20 cellular contexts compared by ENCODE assay signal in genomic region chr7:100901921-100902332, GRCh38. TPM values are rescaled to one million over a fixed set of nuclear protein-coding genes. Genes with fewer than 3 reads are reported as not detected.
DNase-seq lines count a peak whose midpoint lies in the region; ATAC-seq, FAIRE-seq and TF ChIP-seq lines count a peak whose summit lies in the region.
"Had no signal": no experiment of that assay in that cellular context is flagged by ENCODE, and none has a peak within 500 bp of the region (broad histone marks: within the 10 kb centered on the region; RNA-seq: fewer than 3 reads in every experiment).

No MANE protein-coding gene starts in this region.

- no peak for TF ChIP-seq EP300 in K562 (IDR thresholded peaks at IDR 0.05; ENCODE audit: low read length)

- POLR2A ChIA-PET in K562 (lab: Yijun Ruan, JAX) = interaction anchor here (0.5 to 0.7 kb wide), 2 partner anchors 13 to 70 kb away, joined by 3 read pairs; partner anchors contain the start of gene UFSP1

- TF ChIP-seq CTCF in KMS-11 (conservative IDR thresholded peaks at IDR 0.05; ENCODE audit: low read depth, low read length) = no peak
- no peak for TF ChIP-seq CTCF in K562 (IDR thresholded peaks at IDR 0.05 in 2 of 3, conservative IDR thresholded peaks at IDR 0.05 in 1 of 3; ENCODE audit: insufficient read depth in 2 of 3, low read depth in 1 of 3, low read length in 3 of 3)

- no peak for TF ChIP-seq RAD21 in K562 (CRISPR knock-in tag; conservative IDR thresholded peaks at IDR 0.05 in 1 of 2, IDR thresholded peaks at IDR 0.05 in 1 of 2)

- H3K4me3 ChIP-seq in KMS-11 (IDR thresholded peaks at IDR 0.05; ENCODE audit: insufficient read depth, low read depth, low read length) (no peak overlapping the region), K562 (no peak overlapping the region), mucosa of rectum (ENCODE audit: low read length in 2 of 2) (no peak overlapping the region)

- H3K9ac ChIP-seq in KMS-11 (no peak overlapping the region), K562 (ENCODE audit: insufficient read depth in 1 of 2, low read depth in 2 of 2, low read length in 2 of 2) (no peak overlapping the region), mucosa of rectum (ENCODE audit: low read depth in 1 of 2, low read length in 2 of 2) (peak overlapping the region in 1 of 2 donors; percentile 51)

- H3K4me1 ChIP-seq in KMS-11 (ENCODE audit: low read depth, poor library complexity, severe bottlenecking) = peaks cover 29% of the 10 kb centered on the region
- H3K4me1 ChIP-seq in K562 (replicated peaks in 1 of 2; ENCODE audit: control insufficient read depth in 2 of 2, insufficient read depth in 2 of 2, low read length in 2 of 2) = peaks cover 17 to 21% of the 10 kb centered on the region in 2 experiments; a peak in 4 of 5 replicates
- peaks cover 10 to 20% of the 10 kb centered on the region in 2 donors for H3K4me1 ChIP-seq in mucosa of rectum (ENCODE audit: control insufficient read depth in 2 of 2, insufficient read depth in 2 of 2, low read length in 2 of 2)

- H3K27ac ChIP-seq in KMS-11 (no peak overlapping the region), K562 (ENCODE audit: extremely low read depth, low read depth, low read length) (no peak overlapping the region), mucosa of rectum (ENCODE audit: low read depth in 2 of 2, low read length in 2 of 2) (peak overlapping the region; percentile 74 to 80)

- intact Hi-C loops in K562 (cut with micrococcal nuclease) = no loop called here

- peak overlapping the region; percentile 13; the same call in 1 of the 2 replicates for H2AFZ ChIP-seq in KMS-11 (ENCODE audit: low read depth)
- no peak overlapping the region for H2AFZ ChIP-seq in K562 (ENCODE audit: low read depth, low read length)

- no peak for FAIRE-seq in K562 (lab: Jason Lieb, UNC)
- FAIRE-seq: GM12892 had no signal

- H4K20me1 ChIP-seq in KMS-11 (ENCODE audit: insufficient read depth) (no peaks in the 10 kb centered on the region), K562 (replicated peaks; ENCODE audit: control insufficient read depth, insufficient read depth, low read length) (no peaks in the 10 kb centered on the region)

- no peaks in the 10 kb centered on the region for H3K79me2 ChIP-seq in KMS-11 (ENCODE audit: insufficient read depth, low read depth)
- H3K79me2 ChIP-seq in K562 (ENCODE audit: control insufficient read depth, insufficient read depth, low read length) = no peaks in the 10 kb centered on the region

- no peak for TF ChIP-seq POLR2A in K562 (conservative IDR thresholded peaks at IDR 0.05)

- peak overlapping the region; percentile 83 for H3K4me2 ChIP-seq in KMS-11
- peak overlapping the region; percentile 1; the same call in 1 of the 2 replicates for H3K4me2 ChIP-seq in K562 (ENCODE audit: insufficient read depth, low read length)

- BruUV-seq in K562 (replicated peaks; lab: Mats Ljungman, UMichigan) = no TSS peak

- no peaks in the 10 kb centered on the region for H3K9me1 ChIP-seq in K562 (ENCODE audit: control insufficient read depth, insufficient read depth, low read length)

- H3K9me3 ChIP-seq in K562 (replicated peaks; ENCODE audit: control insufficient read depth, insufficient read depth, low read depth, low read length) (no peaks in the 10 kb centered on the region), mucosa of rectum (ENCODE audit: control insufficient read depth in 2 of 2, low read length in 2 of 2) (no peaks in the 10 kb centered on the region)

- 27% methylated on average over 5 of the region's 5 CpGs for WGBS in K562 (ENCODE audit: insufficient coverage, low coverage, missing lambda C conversion rate)

- CTCF ChIA-PET in K562 (lab: Yijun Ruan, JAX; ENCODE audit: low intra/inter-chr PET ratio) = interaction anchor here (0.7 kb wide), 1 partner anchor 294 kb away, joined by 5 read pairs; no protein-coding TSS in a partner anchor

- no peak for DNase-seq in K562 (ENCODE audit: extremely low read depth in 1 of 4, low spot score in 3 of 4)
- DNase-seq in retina = no peak
- DNase-seq: AML-193; CD4-positive, alpha-beta T cell; DMS79; GOT3; HFFc6; MV-4-11; NCI-H1417 treated with DMSO at 0.1 percent for 48 hours; NCI-H2029; NCI-H2171 treated with DMSO at 0.1 percent for 48 hours; SIG-M5 had no signal

- H3K36me3 ChIP-seq in KMS-11 (ENCODE audit: insufficient read depth) = no peaks in the 10 kb centered on the region
- H3K36me3 ChIP-seq in K562 (ENCODE audit: control insufficient read depth, insufficient read depth, low read length) = no peaks in the 10 kb centered on the region
- no peaks in the 10 kb centered on the region for H3K36me3 ChIP-seq in mucosa of rectum (ENCODE audit: control insufficient read depth in 2 of 2, insufficient read depth in 2 of 2, low read length in 2 of 2)

- in situ Hi-C loops in K562 (cut with MboI) = loop anchor here (25.0 kb wide), 1 partner anchor 385 kb away; no protein-coding TSS in a partner anchor

- peaks cover 4% of the 10 kb centered on the region; the same call in 1 of the 2 replicates for H3K27me3 ChIP-seq in KMS-11 (ENCODE audit: insufficient read depth, low read depth)
- H3K27me3 ChIP-seq in K562 (ENCODE audit: control insufficient read depth in 2 of 2, insufficient read depth in 2 of 2, low read length in 2 of 2) = no peaks in the 10 kb centered on the region
- no peaks in the 10 kb centered on the region for H3K27me3 ChIP-seq in mucosa of rectum (ENCODE audit: control insufficient read depth in 2 of 2, insufficient read depth in 2 of 2, low read length in 2 of 2)

- ATAC-seq in K562 (no peak), GM19463 (IDR thresholded peaks at IDR 0.05; ENCODE audit: unreplicated experiment) (no peak), HG02852 (IDR thresholded peaks at IDR 0.05; ENCODE audit: unreplicated experiment) (no peak)

RNA-seq across cellular contexts. Expression of gene ACHE, which starts 6.2 kb away (rescaled TPM):
- 9.6 and 34.7 TPM in 2 replicates for total RNA-seq in K562 (2011; cell fraction: chromatin; rRNA removed; ENCODE audit: low replicate concordance)
- total RNA-seq in K562 (2011; cell fraction: nucleolus; rRNA removed) = 25.8 and 31.3 TPM in 2 replicates
- 17.1 and 17.3 TPM in 2 replicates for total RNA-seq in K562 (2011; cell fraction: nucleoplasm; rRNA removed)
- total RNA-seq in K562 (2014; rRNA removed) (2.7 and 4.0 TPM in 2 replicates), K562 (2014; rRNA removed; fragmentation: Illumina TruSeq; extraction: Trizol) (0.54 and 0.84 TPM in 2 replicates), K562 (2015; rRNA removed; fragmentation: Illumina TruSeq; extraction: Trizol) (0.51 and 0.87 TPM in 2 replicates), K562 (2021) (7.5 and 8.8 TPM in 2 replicates)
- polyA plus RNA-seq in K562 (2011; rRNA removed) (2.5 and 2.8 TPM in 2 replicates), K562 (2014; fragmentation: Illumina TruSeq; extraction: Trizol) (1.9 and 4.2 TPM in 2 replicates), K562 (2014; fragmentation: Nextera tagmentation; extraction: Ambion mirVana) (under 1 TPM; 0.04 to 0.06 TPM), K562 (2014; rRNA removed) (8.0 and 9.3 TPM in 2 replicates)
- 1.4 and 6.8 TPM in 2 replicates for polyA plus RNA-seq in K562 (2011; cell fraction: cytosol; rRNA removed)
- polyA plus RNA-seq in K562 (2011; cell fraction: nucleus; rRNA removed) = 9.7 and 46.1 TPM in 2 replicates
- 2.2 and 3.3 TPM in 2 replicates for polyA plus RNA-seq in K562 (2012)
- polyA minus RNA-seq in K562 (2011; rRNA and poly(A)+ RNA removed) = 0.21 and 1.3 TPM in 2 replicates
- polyA minus RNA-seq in K562 (2011; cell fraction: cytosol; rRNA and poly(A)+ RNA removed) = 1.2 and 5.0 TPM in 2 replicates
- polyA minus RNA-seq in K562 (2011; cell fraction: nucleus; rRNA and poly(A)+ RNA removed) = 3.3 and 3.9 TPM in 2 replicates

RNA-seq across cellular contexts. Expression of gene UFSP1, which starts 12.4 kb away (rescaled TPM):
- total RNA-seq in K562 (2011; cell fraction: chromatin; rRNA removed; ENCODE audit: low replicate concordance) = 2.3 and 9.4 TPM in 2 replicates
- 15.4 and 16.7 TPM in 2 replicates for total RNA-seq in K562 (2011; cell fraction: nucleolus; rRNA removed)
- 6.6 and 8.9 TPM in 2 replicates for total RNA-seq in K562 (2011; cell fraction: nucleoplasm; rRNA removed)
- 18.8 and 20.9 TPM in 2 replicates for total RNA-seq in K562 (2014; rRNA removed)
- total RNA-seq in K562 (2014; rRNA removed; fragmentation: Illumina TruSeq; extraction: Trizol) = 1.4 and 2.1 TPM in 2 replicates
- 3.5 and 3.7 TPM in 2 replicates for total RNA-seq in K562 (2015; rRNA removed; fragmentation: Illumina TruSeq; extraction: Trizol)
- 7.8 and 8.5 TPM in 2 replicates for total RNA-seq in K562 (2021)
- 1.7 and 2.3 TPM in 2 replicates for polyA plus RNA-seq in K562 (2011; rRNA removed)
- polyA plus RNA-seq in K562 (2011; cell fraction: cytosol; rRNA removed) = 1.4 and 7.3 TPM in 2 replicates
- polyA plus RNA-seq in K562 (2011; cell fraction: nucleus; rRNA removed) = 2.0 and 9.3 TPM in 2 replicates
- 4.0 and 6.4 TPM in 2 replicates for polyA plus RNA-seq in K562 (2012)
- 1.3 and 2.0 TPM in 2 replicates for polyA plus RNA-seq in K562 (2014; fragmentation: Illumina TruSeq; extraction: Trizol)
- polyA plus RNA-seq in K562 (2014; fragmentation: Nextera tagmentation; extraction: Ambion mirVana) = under 1 TPM; 0.50 to 0.53 TPM
- polyA plus RNA-seq in K562 (2014; rRNA removed) = 13.5 and 14.3 TPM in 2 replicates
- polyA minus RNA-seq in K562 (2011; rRNA and poly(A)+ RNA removed) = 1.4 and 2.4 TPM in 2 replicates
- polyA minus RNA-seq in K562 (2011; cell fraction: cytosol; rRNA and poly(A)+ RNA removed) = 3.8 and 6.0 TPM in 2 replicates
- polyA minus RNA-seq in K562 (2011; cell fraction: nucleus; rRNA and poly(A)+ RNA removed) = 13.9 and 15.2 TPM in 2 replicates

RNA-seq across cellular contexts. Expression of gene SRRT, which starts 27.0 kb away (rescaled TPM):
- total RNA-seq in K562 (2011; cell fraction: chromatin; rRNA removed; ENCODE audit: low replicate concordance) = 448 and 751 TPM in 2 replicates
- 282 and 327 TPM in 2 replicates for total RNA-seq in K562 (2011; cell fraction: nucleolus; rRNA removed)
- 310 and 324 TPM in 2 replicates for total RNA-seq in K562 (2011; cell fraction: nucleoplasm; rRNA removed)
- total RNA-seq in K562 (2014; rRNA removed) (155 and 156 TPM in 2 replicates), K562 (2014; rRNA removed; fragmentation: Illumina TruSeq; extraction: Trizol) (51.8 and 71.6 TPM in 2 replicates), K562 (2015; rRNA removed; fragmentation: Illumina TruSeq; extraction: Trizol) (80.6 and 84.4 TPM in 2 replicates), K562 (2021) (238 and 263 TPM in 2 replicates)
- polyA plus RNA-seq in K562 (2011; rRNA removed) (36.5 and 68.2 TPM in 2 replicates), K562 (2014; fragmentation: Illumina TruSeq; extraction: Trizol) (143 and 145 TPM in 2 replicates), K562 (2014; fragmentation: Nextera tagmentation; extraction: Ambion mirVana) (10 to 100 TPM; 10.3 to 16.7 TPM), K562 (2014; rRNA removed) (140 and 171 TPM in 2 replicates)
- 31.1 and 47.3 TPM in 2 replicates for polyA plus RNA-seq in K562 (2011; cell fraction: cytosol; rRNA removed)
- polyA plus RNA-seq in K562 (2011; cell fraction: nucleus; rRNA removed) = 397 and 581 TPM in 2 replicates
- 151 and 218 TPM in 2 replicates for polyA plus RNA-seq in K562 (2012)
- polyA minus RNA-seq in K562 (2011; rRNA and poly(A)+ RNA removed) = 33.4 and 36.1 TPM in 2 replicates
- polyA minus RNA-seq in K562 (2011; cell fraction: cytosol; rRNA and poly(A)+ RNA removed) = 63.2 and 87.3 TPM in 2 replicates
- 122 and 159 TPM in 2 replicates for polyA minus RNA-seq in K562 (2011; cell fraction: nucleus; rRNA and poly(A)+ RNA removed)

RNA-seq across cellular contexts. Expression of gene TRIP6, which starts 34.7 kb away (rescaled TPM):
- total RNA-seq in K562 (2011; cell fraction: chromatin; rRNA removed; ENCODE audit: low replicate concordance) = 66.0 and 118 TPM in 2 replicates
- 92.2 and 99.2 TPM in 2 replicates for total RNA-seq in K562 (2011; cell fraction: nucleolus; rRNA removed)
- total RNA-seq in K562 (2011; cell fraction: nucleoplasm; rRNA removed) = 66.9 and 80.3 TPM in 2 replicates
- total RNA-seq in K562 (2014; rRNA removed) (104 and 108 TPM in 2 replicates), K562 (2014; rRNA removed; fragmentation: Illumina TruSeq; extraction: Trizol) (28.3 and 28.9 TPM in 2 replicates), K562 (2015; rRNA removed; fragmentation: Illumina TruSeq; extraction: Trizol) (85.7 and 90.5 TPM in 2 replicates), K562 (2021) (141 and 148 TPM in 2 replicates)
- polyA plus RNA-seq in K562 (2011; rRNA removed) (48.5 and 54.0 TPM in 2 replicates), K562 (2014; fragmentation: Illumina TruSeq; extraction: Trizol) (35.6 and 78.2 TPM in 2 replicates), K562 (2014; fragmentation: Nextera tagmentation; extraction: Ambion mirVana) (10 to 100 TPM in 1 of 2 experiments, 1 to 10 TPM in 1; 5.9 to 12.0 TPM), K562 (2014; rRNA removed) (103 and 112 TPM in 2 replicates)
- 55.2 and 103 TPM in 2 replicates for polyA plus RNA-seq in K562 (2011; cell fraction: cytosol; rRNA removed)
- polyA plus RNA-seq in K562 (2011; cell fraction: nucleus; rRNA removed) = 104 and 125 TPM in 2 replicates
- polyA plus RNA-seq in K562 (2012) = 96.4 and 111 TPM in 2 replicates
- polyA minus RNA-seq in K562 (2011; rRNA and poly(A)+ RNA removed) = 16.6 and 36.4 TPM in 2 replicates
- polyA minus RNA-seq in K562 (2011; cell fraction: cytosol; rRNA and poly(A)+ RNA removed) = 27.3 and 36.2 TPM in 2 replicates
- polyA minus RNA-seq in K562 (2011; cell fraction: nucleus; rRNA and poly(A)+ RNA removed) = 31.2 and 31.5 TPM in 2 replicates

RNA-seq across cellular contexts. Expression of gene MUC3A, which starts 47.4 kb away (rescaled TPM):
- 2.0 and 2.9 TPM in 2 replicates for total RNA-seq in K562 (2011; cell fraction: chromatin; rRNA removed; ENCODE audit: low replicate concordance)
- 1.4 and 1.8 TPM in 2 replicates for total RNA-seq in K562 (2011; cell fraction: nucleolus; rRNA removed)
- total RNA-seq in K562 (2011; cell fraction: nucleoplasm; rRNA removed) = 1.9 and 6.0 TPM in 2 replicates
- total RNA-seq in K562 (2014; rRNA removed) (0.09 and 0.33 TPM in 2 replicates), K562 (2014; rRNA removed; fragmentation: Illumina TruSeq; extraction: Trizol) (0.13 and 0.15 TPM in 2 replicates), K562 (2015; rRNA removed; fragmentation: Illumina TruSeq; extraction: Trizol) (not detected in 2 replicates), K562 (2021) (1.6 and 2.6 TPM in 2 replicates)
- polyA plus RNA-seq in K562 (2011; rRNA removed) (0.25 and 0.35 TPM in 2 replicates), K562 (2014; fragmentation: Illumina TruSeq; extraction: Trizol) (1.7 and 2.2 TPM in 2 replicates), K562 (2014; fragmentation: Nextera tagmentation; extraction: Ambion mirVana) (under 1 TPM; 0.06 to 0.08 TPM), K562 (2014; rRNA removed) (0.25 and 0.53 TPM in 2 replicates)
- 0.25 and 0.44 TPM in 2 replicates for polyA plus RNA-seq in K562 (2011; cell fraction: cytosol; rRNA removed)
- 1.0 and 2.1 TPM in 2 replicates for polyA plus RNA-seq in K562 (2011; cell fraction: nucleus; rRNA removed)
- 1.4 TPM in 2 replicates for polyA plus RNA-seq in K562 (2012)
- 0.24 and 0.39 TPM in 2 replicates for polyA minus RNA-seq in K562 (2011; rRNA and poly(A)+ RNA removed)
- polyA minus RNA-seq in K562 (2011; cell fraction: cytosol; rRNA and poly(A)+ RNA removed) = 1.0 TPM in 1 of 2 replicates, not detected in the other
- 0.11 and 0.40 TPM in 2 replicates for polyA minus RNA-seq in K562 (2011; cell fraction: nucleus; rRNA and poly(A)+ RNA removed)
- total RNA-seq: CD4-positive, alpha-beta T cell; G401; HFFc6; LHCN-M2; NCI-H460 had no signal

Comparison
In these comparisons a context has a peak if more than half of its experiments do, and no peak if none do; other contexts are left out.
1. H3K27ac ChIP-seq: peak in mucosa of rectum (2 of 2); none in KMS-11 (single experiment) and K562 (single experiment).